In the genomic region with DNA sequence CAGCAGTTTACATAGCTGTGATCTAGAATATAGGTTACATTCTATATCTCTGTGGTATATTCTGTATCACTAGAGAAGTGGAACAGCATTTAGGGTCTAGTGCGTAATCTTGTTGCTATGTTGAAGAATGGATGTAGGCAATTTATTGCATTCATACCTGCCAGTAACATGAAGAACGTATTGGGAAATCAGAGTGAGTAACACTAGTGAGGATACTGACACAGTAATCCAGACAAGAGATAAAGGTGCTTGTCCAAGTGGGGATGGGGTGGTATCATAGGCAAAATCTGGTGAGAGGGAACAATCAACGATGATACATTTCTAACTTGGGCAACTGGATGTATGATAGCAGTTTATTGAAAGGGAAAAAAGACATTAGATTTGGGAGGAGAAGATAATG, we compare ENCODE assay signal across 9 cellular contexts.
"Had no signal": no experiment of that assay in that cellular context is flagged by ENCODE, and none has a peak within 500 bp of the region (broad histone marks: within the 10 kb centered on the region; RNA-seq: fewer than 3 reads in every experiment).

No MANE protein-coding gene starts in this region.

- H3K4me3 Mint-ChIP-seq: activated CD8-positive, alpha-beta memory T cell treated with anti-CD3 and anti-CD28 coated beads, Interleukin-2, amount 10 ng/mL, durations not matched to agents 7 days and 5 days; nephron progenitor cell had no signal

- H3K27me3 ChIP-seq: esophagus muscularis mucosa, stomach had no signal

- H3K27ac Mint-ChIP-seq: activated CD8-positive, alpha-beta memory T cell treated with anti-CD3 and anti-CD28 coated beads, Interleukin-2, amount 10 ng/mL, durations not matched to agents 7 days and 5 days; nephron progenitor cell had no signal

- H3K9me3 ChIP-seq: esophagus muscularis mucosa, stomach had no signal

- H3K4me3 ChIP-seq: esophagus muscularis mucosa, stomach had no signal

- H3K27me3 Mint-ChIP-seq: activated CD8-positive, alpha-beta memory T cell treated with anti-CD3 and anti-CD28 coated beads, Interleukin-2, amount 10 ng/mL, durations not matched to agents 7 days and 5 days had no signal

- DNase-seq: activated CD4-positive, alpha-beta T cell treated with anti-CD3 and anti-CD28 coated beads, Interleukin-2, amount 50 U/mL, for 48 hours; activated CD8-positive, alpha-beta memory T cell treated with anti-CD3 and anti-CD28 coated beads, Interleukin-2, amount 10 ng/mL, durations not matched to agents 7 days and 5 days; activated naive CD4-positive, alpha-beta T cell; aorta; left colon; nephron progenitor cell; stimulated activated CD4-positive, alpha-beta T cell treated with anti-CD3 and anti-CD28 coated beads, Interleukin-12 subunit alpha, Interleukin-12 subunit beta, amount 100 ng/mL, for 4 hours; stomach had no signal

- ATAC-seq: activated CD8-positive, alpha-beta memory T cell treated with anti-CD3 and anti-CD28 coated beads, Interleukin-2, amount 10 ng/mL, durations not matched to agents 7 days and 5 days; left colon had no signal

- H3K36me3 ChIP-seq: esophagus muscularis mucosa, stomach had no signal

- H3K27ac ChIP-seq: esophagus muscularis mucosa, stomach had no signal
